Comparison of ENCODE assay signal across 11 cellular contexts in the genomic region with DNA sequence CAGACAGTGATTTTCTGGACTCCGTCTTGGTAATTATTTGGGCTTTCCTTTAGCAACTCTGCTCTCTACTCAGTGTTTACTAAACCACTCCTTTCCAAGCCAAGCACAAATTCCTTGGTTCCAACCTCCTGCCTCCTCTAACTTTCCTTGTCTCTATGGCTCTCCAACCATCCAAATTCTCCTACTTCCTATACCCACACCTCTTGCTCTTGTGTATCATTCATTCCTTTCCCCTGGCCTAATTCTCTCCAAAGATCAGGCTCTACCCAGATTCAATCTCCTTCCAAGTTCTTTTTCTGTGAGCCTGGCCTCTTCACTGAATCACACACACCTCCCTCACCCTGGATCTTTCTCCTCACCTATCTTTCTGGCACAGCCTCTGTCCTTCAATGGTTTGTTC. TPM values are rescaled to one million over a fixed set of nuclear protein-coding genes. Genes with fewer than 3 reads are reported as not detected.
DNase-seq lines count a peak whose midpoint lies in the region; ATAC-seq, FAIRE-seq and TF ChIP-seq lines count a peak whose summit lies in the region.
"Had no signal": no experiment of that assay in that cellular context is flagged by ENCODE, and none has a peak within 500 bp of the region (broad histone marks: within the 10 kb centered on the region; RNA-seq: fewer than 3 reads in every experiment).

No MANE protein-coding gene starts in this region.

- H3K27ac ChIP-seq in left ventricle myocardium inferior (replicated peaks) (peak overlapping the region; percentile 94), right cardiac atrium (ENCODE audit: low read length) (no peak overlapping the region), kidney (ENCODE audit: low read depth in 2 of 2, low read length in 2 of 2) (no peak overlapping the region), heart right ventricle (peak overlapping the region in 3 of 10 donors; percentile 82 to 92 (median 89))

- no peaks in the 10 kb centered on the region for H3K27me3 ChIP-seq in left ventricle myocardium inferior (ENCODE audit: low read depth)
- no peaks in the 10 kb centered on the region for H3K27me3 ChIP-seq in right cardiac atrium (ENCODE audit: control insufficient read depth, insufficient read depth)
- H3K27me3 ChIP-seq in heart right ventricle: no peaks in the 10 kb centered on the region

- H3K9ac ChIP-seq in kidney (ENCODE audit: low read length in 2 of 2): peak overlapping the region; percentile 9 to 36

- H3K4me1 Mint-ChIP-seq in activated CD8-positive, alpha-beta T cell treated with anti-CD3 and anti-CD28 coated beads for 36 hours (ENCODE audit: low read depth): peaks cover 46% of the 10 kb centered on the region
- H3K4me1 Mint-ChIP-seq in type B pancreatic cell (ENCODE audit: unreplicated experiment): peaks cover 22% of the 10 kb centered on the region

- FAIRE-seq in kidney (lab: Jason Lieb, UNC): no peak

- peaks cover 14% of the 10 kb centered on the region for H3K36me3 Mint-ChIP-seq in activated CD8-positive, alpha-beta T cell treated with anti-CD3 and anti-CD28 coated beads for 36 hours (ENCODE audit: low read depth)
- no peaks in the 10 kb centered on the region for H3K36me3 Mint-ChIP-seq in type B pancreatic cell

- peak overlapping the region; percentile 74 for H3K27ac Mint-ChIP-seq in activated CD8-positive, alpha-beta T cell treated with anti-CD3 and anti-CD28 coated beads for 36 hours
- H3K27ac Mint-ChIP-seq in type B pancreatic cell: peak overlapping the region; percentile 93

- H3K4me1 ChIP-seq in left ventricle myocardium inferior (peaks cover 28% of the 10 kb centered on the region), right cardiac atrium (ENCODE audit: control insufficient read depth, insufficient read depth, low read length) (no peaks in the 10 kb centered on the region), kidney (ENCODE audit: control insufficient read depth in 1 of 2, insufficient read depth in 1 of 2, low read depth in 1 of 2, low read length in 2 of 2) (peaks cover 7 to 17% of the 10 kb centered on the region in 2 donors), heart right ventricle (peaks cover 0 to 30% (median 20%) of the 10 kb centered on the region in 9 donors)

- no peaks in the 10 kb centered on the region for H3K9me3 ChIP-seq in left ventricle myocardium inferior (replicated peaks)
- H3K9me3 ChIP-seq in right cardiac atrium (ENCODE audit: control insufficient read depth, low read length): no peaks in the 10 kb centered on the region
- no peaks in the 10 kb centered on the region for H3K9me3 ChIP-seq in kidney (ENCODE audit: control insufficient read depth in 1 of 2, low read length in 2 of 2)
- H3K9me3 ChIP-seq in heart right ventricle: no peaks in the 10 kb centered on the region

- ATAC-seq in right cardiac atrium: no peak
- no peak for ATAC-seq in activated CD8-positive, alpha-beta T cell treated with anti-CD3 and anti-CD28 coated beads for 36 hours
- ATAC-seq in heart right ventricle: no peak

- DNase-seq in left ventricle myocardium inferior (no peak), right cardiac atrium (no peak), kidney (no peak), type B pancreatic cell (ENCODE audit: extremely low spot score, unreplicated experiment) (no peak), germinal center (ENCODE audit: low spot score) (no peak), middle frontal gyrus (ENCODE audit: extremely low spot score, low spot score) (no peak), heart right ventricle (no peak)
- no peak for DNase-seq in activated CD8-positive, alpha-beta T cell treated with anti-CD3 and anti-CD28 coated beads for 36 hours
- DNase-seq: amygdala; DMS 273 treated with DMSO at 0.1 percent for 48 hours; stimulated activated CD4-positive, alpha-beta T cell treated with anti-CD3 and anti-CD28 coated beads, Interleukin-4, amount 100 ng/mL, for 4 hours had no signal

- peak overlapping the region; percentile 80 for H3K4me3 Mint-ChIP-seq in activated CD8-positive, alpha-beta T cell treated with anti-CD3 and anti-CD28 coated beads for 36 hours
- H3K4me3 Mint-ChIP-seq in type B pancreatic cell: peak overlapping the region; percentile 93

- WGBS in right cardiac atrium: 69% methylated on average over 1 of the region's 1 CpG
- WGBS in heart right ventricle, 2 donors: 64 to 83% methylated on average over 1 of the region's 1 CpG

- POLR2A ChIA-PET in activated CD8-positive, alpha-beta T cell treated with anti-CD3 and anti-CD28 coated beads for 36 hours (lab: Charles Lee): interaction anchor here (0.6 to 10.5 kb wide), 3 partner anchors 13 to 21 kb away, joined by 3 to 150 read pairs (median 7); a partner anchor contains a TSS

- TF ChIP-seq CTCF in left ventricle myocardium inferior (IDR thresholded peaks at IDR 0.05; ENCODE audit: borderline replicate concordance): no peak
- TF ChIP-seq CTCF in activated CD8-positive, alpha-beta T cell treated with anti-CD3 and anti-CD28 coated beads for 36 hours (IDR thresholded peaks at IDR 0.05): no peak
- TF ChIP-seq CTCF in kidney (IDR thresholded peaks at IDR 0.05; ENCODE audit: borderline replicate concordance, extremely low read depth, insufficient read depth): no peak
- TF ChIP-seq CTCF in type B pancreatic cell (conservative IDR thresholded peaks at IDR 0.05): no peak
- TF ChIP-seq CTCF in heart right ventricle (IDR thresholded peaks at IDR 0.05): no peak

- intact Hi-C loops in left ventricle myocardium inferior (cut with micrococcal nuclease): no loop called here
- intact Hi-C loops in right cardiac atrium (cut with DNase I): no loop called here
- intact Hi-C loops in activated CD8-positive, alpha-beta T cell treated with anti-CD3 and anti-CD28 coated beads for 36 hours (cut with micrococcal nuclease): no loop called here
- intact Hi-C loops in kidney (cut with DNase I): no loop called here
- intact Hi-C loops in heart right ventricle (cut with DNase I): no loop called here

- no peaks in the 10 kb centered on the region for H3K27me3 Mint-ChIP-seq in activated CD8-positive, alpha-beta T cell treated with anti-CD3 and anti-CD28 coated beads for 36 hours
- no peaks in the 10 kb centered on the region for H3K27me3 Mint-ChIP-seq in type B pancreatic cell

- CTCF ChIA-PET in activated CD8-positive, alpha-beta T cell treated with anti-CD3 and anti-CD28 coated beads for 36 hours (lab: Charles Lee): interaction anchor here (0.9 to 5.2 kb wide), 6 partner anchors 9 to 17 kb away, joined by 3 to 50 read pairs (median 6); no protein-coding TSS in a partner anchor

- H3K4me3 ChIP-seq in left ventricle myocardium inferior: peak overlapping the region; percentile 94
- no peak overlapping the region for H3K4me3 ChIP-seq in right cardiac atrium (ENCODE audit: low read length)
- peak overlapping the region; percentile 98 to 99 for H3K4me3 ChIP-seq in kidney (ENCODE audit: low read length in 2 of 2)
- peak overlapping the region in 4 of 10 donors; percentile 81 to 93 (median 86) for H3K4me3 ChIP-seq in heart right ventricle

- H3K36me3 ChIP-seq in left ventricle myocardium inferior (peaks cover 36% of the 10 kb centered on the region), kidney (ENCODE audit: control insufficient read depth in 1 of 2, insufficient read depth in 2 of 2, low read length in 2 of 2) (peaks cover 12 to 13% of the 10 kb centered on the region in 2 donors), heart right ventricle (peaks cover 0 to 38% (median 19%) of the 10 kb centered on the region in 9 donors)

- no peaks in the 10 kb centered on the region for H3K9me3 Mint-ChIP-seq in activated CD8-positive, alpha-beta T cell treated with anti-CD3 and anti-CD28 coated beads for 36 hours
- no peaks in the 10 kb centered on the region for H3K9me3 Mint-ChIP-seq in type B pancreatic cell

RNA-seq across cellular contexts. Expression of a gene that starts 1.1 kb away (rescaled TPM):
- 31.9 TPM for total RNA-seq in left ventricle myocardium inferior
- total RNA-seq in right cardiac atrium: 10 to 100 TPM; 28.3 to 33.4 (median 30.6) TPM
- 23.8 TPM for polyA plus RNA-seq in right cardiac atrium
- total RNA-seq in activated CD8-positive, alpha-beta T cell treated with anti-CD3 and anti-CD28 coated beads for 36 hours: 10 to 100 TPM; 36.2 to 40.4 TPM
- 44.7 TPM for total RNA-seq in kidney
- polyA plus RNA-seq in kidney (ENCODE audit: insufficient read depth, low read depth, low replicate concordance): 21.2 TPM
- 49.9 and 61.5 TPM in 2 replicates for total RNA-seq in type B pancreatic cell (ENCODE audit: low replicate concordance)
- total RNA-seq in heart right ventricle: 10 to 100 TPM; 21.7 to 45.9 (median 28.7) TPM
- 10 to 100 TPM; 22.4 to 55.5 TPM for polyA plus RNA-seq in heart right ventricle

RNA-seq across cellular contexts. Expression of a gene that starts 8.3 kb away (rescaled TPM):
- total RNA-seq in left ventricle myocardium inferior (13.4 TPM), right cardiac atrium (10 to 100 TPM; 15.0 to 26.4 (median 20.8) TPM), kidney (26.0 TPM), type B pancreatic cell (ENCODE audit: low replicate concordance) (3.2 and 8.3 TPM in 2 replicates), heart right ventricle (10 to 100 TPM in 7 of 10 donors, 1 to 10 TPM in 3; 7.4 to 23.4 (median 16.7) TPM)
- polyA plus RNA-seq in right cardiac atrium (8.8 TPM), kidney (ENCODE audit: insufficient read depth, low read depth, low replicate concordance) (9.9 TPM), heart right ventricle (1 to 10 TPM; 2.4 to 9.7 TPM)
- 100 to 1,000 TPM; 309 to 342 TPM for total RNA-seq in activated CD8-positive, alpha-beta T cell treated with anti-CD3 and anti-CD28 coated beads for 36 hours

RNA-seq across cellular contexts. Expression of a gene that starts 12.8 kb away (rescaled TPM):
- total RNA-seq in left ventricle myocardium inferior: 66.1 TPM
- total RNA-seq in right cardiac atrium: 10 to 100 TPM; 65.0 to 76.1 (median 65.8) TPM
- 68.4 TPM for polyA plus RNA-seq in right cardiac atrium
- 10 to 100 TPM; 31.8 to 36.8 TPM for total RNA-seq in activated CD8-positive, alpha-beta T cell treated with anti-CD3 and anti-CD28 coated beads for 36 hours
- 67.0 TPM for total RNA-seq in kidney
- polyA plus RNA-seq in kidney (ENCODE audit: insufficient read depth, low read depth, low replicate concordance): 101 TPM
- 75.0 and 75.4 TPM in 2 replicates for total RNA-seq in type B pancreatic cell (ENCODE audit: low replicate concordance)
- total RNA-seq in heart right ventricle: 10 to 100 TPM; 49.1 to 81.1 (median 57.4) TPM
- 100 to 1,000 TPM; 103 to 105 TPM for polyA plus RNA-seq in heart right ventricle

RNA-seq across cellular contexts. Expression of a gene that starts 20.6 kb away (rescaled TPM):
- total RNA-seq in left ventricle myocardium inferior (250 TPM), right cardiac atrium (100 to 1,000 TPM; 259 to 311 (median 268) TPM), kidney (306 TPM), type B pancreatic cell (ENCODE audit: low replicate concordance) (454 and 510 TPM in 2 replicates), heart right ventricle (100 to 1,000 TPM; 197 to 444 (median 248) TPM)
- polyA plus RNA-seq in right cardiac atrium (301 TPM), kidney (ENCODE audit: insufficient read depth, low read depth, low replicate concordance) (434 TPM), heart right ventricle (100 to 1,000 TPM; 457 to 716 TPM)
- total RNA-seq in activated CD8-positive, alpha-beta T cell treated with anti-CD3 and anti-CD28 coated beads for 36 hours: 1,000 to 10,000 TPM; 1,064 TPM

RNA-seq across cellular contexts. Expression of a gene that starts 24.0 kb away (rescaled TPM):
- total RNA-seq in left ventricle myocardium inferior: 3.9 TPM
- total RNA-seq in right cardiac atrium: 1 to 10 TPM; 4.7 to 6.7 (median 6.5) TPM
- polyA plus RNA-seq in right cardiac atrium: 7.8 TPM
- 10 to 100 TPM; 11.0 to 11.2 TPM for total RNA-seq in activated CD8-positive, alpha-beta T cell treated with anti-CD3 and anti-CD28 coated beads for 36 hours
- 14.4 TPM for total RNA-seq in kidney
- 7.2 TPM for polyA plus RNA-seq in kidney (ENCODE audit: insufficient read depth, low read depth, low replicate concordance)
- 9.5 and 15.5 TPM in 2 replicates for total RNA-seq in type B pancreatic cell (ENCODE audit: low replicate concordance)
- total RNA-seq in heart right ventricle: 1 to 10 TPM; 4.3 to 8.5 (median 5.3) TPM
- 1 to 10 TPM; 4.5 to 6.6 TPM for polyA plus RNA-seq in heart right ventricle

Comparison
In these comparisons a context has a peak if more than half of its experiments do, and no peak if none do; other contexts are left out.
1. RNA of a gene that starts 8.3 kb away (total RNA-seq): 309 to 342 TPM in activated CD8-positive, alpha-beta T cell treated with anti-CD3 and anti-CD28 coated beads for 36 hours; 26.0 TPM in kidney (single experiment), 15.0 to 26.4 TPM in right cardiac atrium, 7.4 to 23.4 TPM in heart right ventricle, 13.4 TPM in left ventricle myocardium inferior (single experiment) and 3.2 to 8.3 TPM in type B pancreatic cell; every median in the first group is over 10 times any median in the second.